ENCODE assay signal across 21 cellular contexts in genomic region chr11:36822829-36823228, GRCh38.
"Had no signal": no experiment of that assay in that cellular context is flagged by ENCODE, and none has a peak within 500 bp of the region (broad histone marks: within the 10 kb centered on the region; RNA-seq: fewer than 3 reads in every experiment).

No MANE protein-coding gene starts in this region.

- H3K36me3 ChIP-seq: gastroesophageal sphincter, neural progenitor cell, pancreas, tibial nerve had no signal

- ATAC-seq: esophagus mucosa; gastroesophageal sphincter; left cardiac atrium; left ventricle myocardium superior; natural killer cell treated with Interleukin-12 subunit alpha and Interleukin-12 subunit beta and Interleukin-15 and Interleukin-18, amount 100 ng/mL, for 72 hours; pancreas; right cardiac atrium had no signal

- FAIRE-seq: endometrium, keratinocyte, pancreas had no signal

- H3K4me1 ChIP-seq: gastroesophageal sphincter, neural progenitor cell, pancreas, tibial nerve had no signal

- H3K4me3 ChIP-seq: gastroesophageal sphincter, lung, neural progenitor cell, pancreas, smooth muscle cell, tibial nerve had no signal

- H3K27ac ChIP-seq: gastroesophageal sphincter, neural progenitor cell, pancreas, tibial nerve had no signal

- H3K9ac ChIP-seq: neural progenitor cell had no signal

- H3K36me3 Mint-ChIP-seq: immature natural killer cell; natural killer cell treated with Interleukin-12 subunit alpha and Interleukin-12 subunit beta and Interleukin-15 and Interleukin-18, amount 100 ng/mL, for 72 hours; neural progenitor cell had no signal

- H3K27ac Mint-ChIP-seq: immature natural killer cell; natural killer cell treated with Interleukin-12 subunit alpha and Interleukin-12 subunit beta and Interleukin-15 and Interleukin-18, amount 100 ng/mL, for 72 hours; neural progenitor cell; progenitor cell of endocrine pancreas; stimulated activated naive CD8-positive, alpha-beta T cell treated with anti-CD3 and anti-CD28 coated beads, Interleukin-15, Interleukin-2, amounts not matched to agents 100 ng/mL and 50 ng/mL, for 24 hours had no signal

- H3K27me3 ChIP-seq: gastroesophageal sphincter, neural progenitor cell, pancreas, tibial nerve had no signal

- DNase-seq: effector memory CD4-positive, alpha-beta T cell; immature natural killer cell; left cardiac atrium; left ventricle myocardium superior; mesenchymal stem cell; midbrain; nucleus accumbens; pancreas; right cardiac atrium; stimulated activated CD4-positive, alpha-beta T cell treated with anti-CD3 and anti-CD28 coated beads, Interleukin-2, amount 100 ng/mL, for 48 hours had no signal

- H3K9me3 Mint-ChIP-seq: natural killer cell treated with Interleukin-12 subunit alpha and Interleukin-12 subunit beta and Interleukin-15 and Interleukin-18, amount 100 ng/mL, for 72 hours; neural progenitor cell; stimulated activated naive CD8-positive, alpha-beta T cell treated with anti-CD3 and anti-CD28 coated beads, Interleukin-15, Interleukin-2, amounts not matched to agents 100 ng/mL and 50 ng/mL, for 24 hours had no signal

- H3K4me1 Mint-ChIP-seq: immature natural killer cell, neural progenitor cell had no signal

- H3K9me3 ChIP-seq: gastroesophageal sphincter, pancreas, tibial nerve had no signal

- H3K4me3 Mint-ChIP-seq: immature natural killer cell; natural killer cell treated with Interleukin-12 subunit alpha and Interleukin-12 subunit beta and Interleukin-15 and Interleukin-18, amount 100 ng/mL, for 72 hours; neural progenitor cell; stimulated activated naive CD8-positive, alpha-beta T cell treated with anti-CD3 and anti-CD28 coated beads, Interleukin-15, Interleukin-2, amounts not matched to agents 100 ng/mL and 50 ng/mL, for 24 hours had no signal
